ENCODE assay signal across 25 cellular contexts in genomic region chr3:171068658-171069057, GRCh38. TPM values are rescaled to one million over a fixed set of nuclear protein-coding genes. Genes with fewer than 3 reads are reported as not detected.
"Had no signal": no experiment of that assay in that cellular context is flagged by ENCODE, and none has a peak within 500 bp of the region (broad histone marks: within the 10 kb centered on the region; RNA-seq: fewer than 3 reads in every experiment).

No MANE protein-coding gene starts in this region.

- H3K27me3 ChIP-seq: gastrocnemius medialis, heart right ventricle, stomach, transverse colon had no signal

- H3K36me3 ChIP-seq: thoracic aorta had no signal

- H3K9me3 ChIP-seq: gastrocnemius medialis, heart right ventricle, stomach, thoracic aorta, transverse colon had no signal

- ATAC-seq: esophagus mucosa, gastrocnemius medialis, heart right ventricle, left cardiac atrium, left ventricle myocardium superior, natural killer cell had no signal

- H3K4me1 ChIP-seq: gastrocnemius medialis, heart right ventricle, stomach, transverse colon had no signal

- H3K27ac ChIP-seq: coronary artery, gastrocnemius medialis, heart right ventricle, stomach, thoracic aorta, transverse colon had no signal

- H3K36me3 Mint-ChIP-seq: mesothelial cell of epicardium had no signal

- DNase-seq: effector CD8-positive, alpha-beta T cell; gastrocnemius medialis; heart right ventricle; immature natural killer cell; kidney; left cardiac atrium; left ventricle myocardium superior; natural killer cell; posterior cingulate gyrus; small intestine; stimulated activated CD4-positive, alpha-beta T cell treated with anti-CD3 and anti-CD28 coated beads, Interleukin-12 subunit alpha, Interleukin-12 subunit beta, amount 100 ng/mL, for 4 hours; stimulated activated naive CD4-positive, alpha-beta T cell; stomach; transverse colon had no signal

- H3K4me3 ChIP-seq: coronary artery, gastrocnemius medialis, heart right ventricle, stomach, thoracic aorta, transverse colon had no signal

- H3K4me3 Mint-ChIP-seq: immature natural killer cell, mesothelial cell of epicardium, natural killer cell, neural crest cell had no signal

- H3K27ac Mint-ChIP-seq: mesothelial cell of epicardium had no signal

- H3K4me1 Mint-ChIP-seq: immature natural killer cell, neural crest cell had no signal

- H3K9me3 Mint-ChIP-seq: immature natural killer cell, natural killer cell, neural crest cell had no signal

RNA-seq across cellular contexts. Expression of gene SLC2A2, which starts 42.1 kb away (rescaled TPM):
- total RNA-seq: chondrocyte, dermis microvascular lymphatic vessel endothelial cell, esophagus mucosa, fibroblast of lung, heart right ventricle, left cardiac atrium, left ventricle myocardium superior, mesothelial cell of epicardium, myocyte, natural killer cell, neural crest cell, osteocyte, pulmonary artery endothelial cell, thoracic aorta, transverse colon had no signal
- polyA plus RNA-seq: fibroblast of lung, heart right ventricle, immature natural killer cell, stomach had no signal
